1 cellular context compared by ENCODE assay signal in the genomic region with DNA sequence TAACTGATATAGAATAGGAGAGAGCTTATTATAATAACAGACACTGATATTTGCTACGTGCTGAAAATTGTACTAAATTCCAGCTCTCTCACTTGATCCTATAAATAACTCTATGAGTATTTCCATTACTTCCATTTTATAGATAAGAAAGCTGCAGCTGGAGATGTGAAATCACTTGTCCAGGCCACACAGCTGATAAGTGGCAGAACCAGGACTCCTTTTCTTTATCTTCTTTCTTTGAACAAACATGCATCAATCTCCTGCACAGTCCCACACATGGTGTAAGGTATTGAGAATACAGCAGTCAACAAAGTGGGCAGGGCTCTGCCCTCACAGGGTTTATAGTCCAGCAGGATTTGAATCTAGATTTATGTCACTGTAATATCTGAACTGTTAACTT.
TF ChIP-seq lines count a peak whose summit lies in the region.

No MANE protein-coding gene starts in this region.

TF ChIP-seq in SK-N-SH treated with all-trans-retinoic acid at 6 μM for 48 hours, 23 proteins besides CTCF, POLR2A, EP300 and RAD21 (continued from another document):
- TF ChIP-seq, protein P1, sequence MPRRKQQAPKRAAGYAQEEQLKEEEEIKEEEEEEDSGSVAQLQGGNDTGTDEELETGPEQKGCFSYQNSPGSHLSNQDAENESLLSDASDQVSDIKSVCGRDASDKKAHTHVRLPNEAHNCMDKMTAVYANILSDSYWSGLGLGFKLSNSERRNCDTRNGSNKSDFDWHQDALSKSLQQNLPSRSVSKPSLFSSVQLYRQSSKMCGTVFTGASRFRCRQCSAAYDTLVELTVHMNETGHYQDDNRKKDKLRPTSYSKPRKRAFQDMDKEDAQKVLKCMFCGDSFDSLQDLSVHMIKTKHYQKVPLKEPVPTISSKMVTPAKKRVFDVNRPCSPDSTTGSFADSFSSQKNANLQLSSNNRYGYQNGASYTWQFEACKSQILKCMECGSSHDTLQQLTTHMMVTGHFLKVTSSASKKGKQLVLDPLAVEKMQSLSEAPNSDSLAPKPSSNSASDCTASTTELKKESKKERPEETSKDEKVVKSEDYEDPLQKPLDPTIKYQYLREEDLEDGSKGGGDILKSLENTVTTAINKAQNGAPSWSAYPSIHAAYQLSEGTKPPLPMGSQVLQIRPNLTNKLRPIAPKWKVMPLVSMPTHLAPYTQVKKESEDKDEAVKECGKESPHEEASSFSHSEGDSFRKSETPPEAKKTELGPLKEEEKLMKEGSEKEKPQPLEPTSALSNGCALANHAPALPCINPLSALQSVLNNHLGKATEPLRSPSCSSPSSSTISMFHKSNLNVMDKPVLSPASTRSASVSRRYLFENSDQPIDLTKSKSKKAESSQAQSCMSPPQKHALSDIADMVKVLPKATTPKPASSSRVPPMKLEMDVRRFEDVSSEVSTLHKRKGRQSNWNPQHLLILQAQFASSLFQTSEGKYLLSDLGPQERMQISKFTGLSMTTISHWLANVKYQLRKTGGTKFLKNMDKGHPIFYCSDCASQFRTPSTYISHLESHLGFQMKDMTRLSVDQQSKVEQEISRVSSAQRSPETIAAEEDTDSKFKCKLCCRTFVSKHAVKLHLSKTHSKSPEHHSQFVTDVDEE (CRISPR knock-in tag; IDR thresholded peaks at IDR 0.05): 0 out of 2 replicates have a peak, but pooled peaks have one; percentile 19
- no peak for TF ChIP-seq ZNF70 (CRISPR knock-in tag; IDR thresholded peaks at IDR 0.05)
- TF ChIP-seq ZFP30 (CRISPR knock-in tag; IDR thresholded peaks at IDR 0.05): no peak
